ENCODE assay signal across 14 cellular contexts in genomic region chr5:95864944-95865504, GRCh38. TPM values are rescaled to one million over a fixed set of nuclear protein-coding genes. Genes with fewer than 3 reads are reported as not detected.
DNase-seq lines count a peak whose midpoint lies in the region; ATAC-seq lines count a peak whose summit lies in the region.
"Had no signal": no experiment of that assay in that cellular context is flagged by ENCODE, and none has a peak within 500 bp of the region (broad histone marks: within the 10 kb centered on the region; RNA-seq: fewer than 3 reads in every experiment).

No MANE protein-coding gene starts in this region.

- H3K4me2 ChIP-seq in mesenchymal stem cell (ENCODE audit: low read length, poor library complexity, severe bottlenecking): no peak overlapping the region

- WGBS in mesenchymal stem cell: 9% methylated on average over 4 of the region's 6 CpGs
- 75% methylated on average over 6 of the region's 6 CpGs for WGBS in urinary bladder

- H3K36me3 Mint-ChIP-seq in activated T-cell treated with anti-CD3 and anti-CD28 coated beads, Interleukin-2, amount 50 U/mL, for 24 hours (ENCODE audit: low read depth): no peaks in the 10 kb centered on the region
- no peaks in the 10 kb centered on the region for H3K36me3 Mint-ChIP-seq in activated T-cell treated with anti-CD3 and anti-CD28 coated beads, Interleukin-2, amount 50 U/mL, for 4 hours (ENCODE audit: insufficient read depth)

- H2AFZ ChIP-seq in mesenchymal stem cell (ENCODE audit: low read depth, low read length): peak overlapping the region; percentile 32

- peak overlapping the region; percentile 28 for H3K27ac ChIP-seq in caudate nucleus (ENCODE audit: low read depth, low read length)
- no peak overlapping the region for H3K27ac ChIP-seq in mesenchymal stem cell (ENCODE audit: low read length, poor library complexity, severe bottlenecking)
- H3K27ac ChIP-seq in urinary bladder (ENCODE audit: low read depth): peak overlapping the region; percentile 39

- DNase-seq in activated T-cell treated with anti-CD3 and anti-CD28 coated beads, Interleukin-2, amount 50 U/mL, for 24 hours: no peak
- DNase-seq in activated T-cell treated with anti-CD3 and anti-CD28 coated beads, Interleukin-2, amount 50 U/mL, for 4 hours: no peak
- DNase-seq in caudate nucleus (lab: John Stamatoyannopoulos, UW) (peak in 1 of 61 donors; percentile 20), mesenchymal stem cell (peak; percentile 56), HK-2 (ENCODE audit: unreplicated experiment) (no peak), left ventricle myocardium superior (no peak)
- DNase-seq: activated CD4-positive, alpha-beta T cell treated with anti-CD3 and anti-CD28 coated beads for 1 hour; aorta; DMS79 treated with DMSO at 0.1 percent for 48 hours; left cardiac atrium; NCI-H1105; NCI-H446 treated with DMSO at 0.1 percent for 48 hours had no signal

- H3K36me3 ChIP-seq in mesenchymal stem cell (ENCODE audit: control insufficient read depth in 1 of 2, insufficient read depth in 2 of 2, low read depth in 1 of 2, low read length in 2 of 2) (no peaks in the 10 kb centered on the region), urinary bladder (ENCODE audit: insufficient read depth) (no peaks in the 10 kb centered on the region)

- H3K9me3 ChIP-seq in mesenchymal stem cell (ENCODE audit: control insufficient read depth, low read length): no peaks in the 10 kb centered on the region

- H4K8ac ChIP-seq in mesenchymal stem cell (ENCODE audit: low read length): peak overlapping the region; percentile 56

- intact Hi-C loops in left ventricle myocardium superior (cut with micrococcal nuclease): no loop called here

- H3K27ac Mint-ChIP-seq in activated T-cell treated with anti-CD3 and anti-CD28 coated beads, Interleukin-2, amount 50 U/mL, for 24 hours: peak overlapping the region; percentile 2

- no peak overlapping the region for H3K9ac ChIP-seq in mesenchymal stem cell (ENCODE audit: low read length)

- H3K4me1 ChIP-seq in mesenchymal stem cell (ENCODE audit: control insufficient read depth, insufficient read depth, low read depth, low read length) (peaks cover 3% of the 10 kb centered on the region), urinary bladder (ENCODE audit: insufficient read depth) (peaks cover 2% of the 10 kb centered on the region)

- no peak for ATAC-seq in activated T-cell treated with anti-CD3 and anti-CD28 coated beads, Interleukin-2, amount 50 U/mL, for 4 hours
- ATAC-seq in HG02759 (IDR thresholded peaks at IDR 0.05; ENCODE audit: unreplicated experiment) (no peak), left ventricle myocardium superior (no peak)
- ATAC-seq: left cardiac atrium had no signal

- peak overlapping the region; percentile 9 for H4K91ac ChIP-seq in mesenchymal stem cell (ENCODE audit: low read length)

- H2BK12ac ChIP-seq in mesenchymal stem cell (ENCODE audit: low read length in 2 of 2): peak overlapping the region; percentile 23 to 69

- no peak overlapping the region for H2BK15ac ChIP-seq in mesenchymal stem cell (ENCODE audit: low read depth, poor library complexity, severe bottlenecking)

- H3K79me1 ChIP-seq in mesenchymal stem cell (replicated peaks; ENCODE audit: low read length, poor library complexity, severe bottlenecking): no peaks in the 10 kb centered on the region

- no peaks in the 10 kb centered on the region for H3K27me3 ChIP-seq in mesenchymal stem cell (ENCODE audit: control insufficient read depth in 1 of 2, insufficient read depth in 1 of 2, low read length in 2 of 2)

- H3K9me3 Mint-ChIP-seq in activated T-cell treated with anti-CD3 and anti-CD28 coated beads, Interleukin-2, amount 50 U/mL, for 24 hours: peaks cover 4% of the 10 kb centered on the region
- peaks cover 6% of the 10 kb centered on the region for H3K9me3 Mint-ChIP-seq in activated T-cell treated with anti-CD3 and anti-CD28 coated beads, Interleukin-2, amount 50 U/mL, for 4 hours

- H3K4me1 Mint-ChIP-seq in activated T-cell treated with anti-CD3 and anti-CD28 coated beads, Interleukin-2, amount 50 U/mL, for 24 hours (ENCODE audit: low read depth): peaks cover 90% of the 10 kb centered on the region
- peaks cover 68% of the 10 kb centered on the region for H3K4me1 Mint-ChIP-seq in activated T-cell treated with anti-CD3 and anti-CD28 coated beads, Interleukin-2, amount 50 U/mL, for 4 hours (ENCODE audit: low read depth)

- H3K27me3 Mint-ChIP-seq in activated T-cell treated with anti-CD3 and anti-CD28 coated beads, Interleukin-2, amount 50 U/mL, for 24 hours: no peaks in the 10 kb centered on the region
- peaks cover 2% of the 10 kb centered on the region for H3K27me3 Mint-ChIP-seq in activated T-cell treated with anti-CD3 and anti-CD28 coated beads, Interleukin-2, amount 50 U/mL, for 4 hours (ENCODE audit: low read depth)

- H3K4me3 Mint-ChIP-seq in activated T-cell treated with anti-CD3 and anti-CD28 coated beads, Interleukin-2, amount 50 U/mL, for 24 hours: no peak overlapping the region
- H3K4me3 Mint-ChIP-seq in activated T-cell treated with anti-CD3 and anti-CD28 coated beads, Interleukin-2, amount 50 U/mL, for 4 hours: no peak overlapping the region

- H3K4me3 ChIP-seq in mesenchymal stem cell (ENCODE audit: insufficient read depth in 1 of 2, low read depth in 1 of 2, low read length in 2 of 2) (no peak overlapping the region), urinary bladder (ENCODE audit: low read depth, low read length) (no peak overlapping the region)

- H3K14ac ChIP-seq in mesenchymal stem cell (ENCODE audit: low read length in 2 of 2): no peak overlapping the region

- H2BK5ac ChIP-seq in mesenchymal stem cell (ENCODE audit: low read depth, low read length, poor library complexity, severe bottlenecking): no peak overlapping the region

- no peak overlapping the region for H3K23ac ChIP-seq in mesenchymal stem cell (ENCODE audit: low read length in 2 of 2)

- H2BK120ac ChIP-seq in mesenchymal stem cell (ENCODE audit: low read depth, low read length): no peak overlapping the region

- peak overlapping the region; percentile 9 to 77 for H3K4ac ChIP-seq in mesenchymal stem cell (ENCODE audit: low read depth in 1 of 2, low read length in 2 of 2)

- H2AK5ac ChIP-seq in mesenchymal stem cell (ENCODE audit: low read length, severe bottlenecking): no peak overlapping the region

- H3K18ac ChIP-seq in mesenchymal stem cell (ENCODE audit: low read depth in 1 of 2, low read length in 2 of 2): peak overlapping the region in 1 of 2 experiments; percentile 52

RNA-seq across cellular contexts. Expression of gene GLRX, which starts 42.5 kb away (rescaled TPM):
- 10 to 100 TPM; 10.1 to 16.3 (median 12.8) TPM for total RNA-seq in activated T-cell treated with anti-CD3 and anti-CD28 coated beads, Interleukin-2, amount 50 U/mL, for 4 hours
- 137 TPM for polyA plus RNA-seq in mesenchymal stem cell (2013, experiment 1 of 2)
- polyA plus RNA-seq in mesenchymal stem cell (2013, experiment 2 of 2): 143 TPM
- total RNA-seq in urinary bladder (23.5 TPM), left ventricle myocardium superior (106 TPM)
- polyA plus RNA-seq in urinary bladder: 61.1 TPM
